ENCODE assay signal across 1 cellular context in the genomic region with DNA sequence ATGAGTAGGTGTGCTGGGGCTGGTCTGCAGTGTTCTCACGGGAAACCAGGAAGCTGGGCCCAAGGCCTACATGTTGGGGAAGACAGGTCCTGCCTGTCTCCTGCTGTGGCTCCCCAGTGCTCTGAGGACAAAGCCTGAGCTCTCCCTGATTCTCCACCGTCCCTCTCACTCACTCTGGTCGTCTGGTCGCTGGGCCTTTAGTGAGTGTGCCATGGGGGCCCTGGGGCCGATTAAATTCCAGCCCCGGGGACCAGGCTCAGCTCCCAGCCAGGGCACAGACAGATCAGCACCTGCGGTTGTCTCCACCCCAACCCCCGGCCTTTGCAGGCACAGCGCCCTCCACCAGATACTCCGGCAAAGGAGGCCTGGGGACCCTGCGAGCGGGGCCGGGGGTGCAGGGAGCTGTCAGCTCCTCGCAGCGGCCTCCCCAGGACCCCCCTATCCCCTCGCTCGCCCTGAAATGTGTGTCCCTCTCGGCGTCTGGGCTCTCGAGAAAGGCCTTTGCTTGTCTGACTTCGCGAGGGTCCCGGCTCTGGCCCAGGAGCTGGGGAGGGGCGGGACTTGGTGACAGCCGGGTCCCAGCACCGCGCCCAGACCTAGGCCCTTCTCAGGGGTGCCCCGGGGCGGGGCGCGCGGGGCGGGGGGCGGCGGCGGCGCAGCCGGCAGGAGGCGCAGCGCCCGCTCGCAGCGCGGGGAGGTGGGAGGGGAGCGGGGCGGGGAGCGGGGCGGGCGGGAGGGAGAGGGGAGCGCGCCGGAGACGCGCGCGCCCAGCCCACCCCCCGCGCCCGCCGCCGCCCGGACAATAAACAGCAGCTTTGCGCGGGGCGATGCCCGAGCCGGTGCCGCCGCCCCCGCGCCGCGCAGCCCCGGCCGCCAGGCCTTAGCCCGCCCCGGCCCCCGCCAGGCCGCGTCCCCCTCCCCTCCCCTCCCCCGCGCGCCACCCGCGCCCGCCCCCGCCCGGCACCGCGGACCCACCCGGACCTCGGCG.
TF ChIP-seq lines count a peak whose summit lies in the region.

A gene with protein sequence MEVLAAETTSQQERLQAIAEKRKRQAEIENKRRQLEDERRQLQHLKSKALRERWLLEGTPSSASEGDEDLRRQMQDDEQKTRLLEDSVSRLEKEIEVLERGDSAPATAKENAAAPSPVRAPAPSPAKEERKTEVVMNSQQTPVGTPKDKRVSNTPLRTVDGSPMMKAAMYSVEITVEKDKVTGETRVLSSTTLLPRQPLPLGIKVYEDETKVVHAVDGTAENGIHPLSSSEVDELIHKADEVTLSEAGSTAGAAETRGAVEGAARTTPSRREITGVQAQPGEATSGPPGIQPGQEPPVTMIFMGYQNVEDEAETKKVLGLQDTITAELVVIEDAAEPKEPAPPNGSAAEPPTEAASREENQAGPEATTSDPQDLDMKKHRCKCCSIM (plus strand): TSS at position 782 of the 988 bp plus-strand sequence. CDS start 212 bp downstream, outside the sequence.

TF ChIP-seq in IMR-90, 13 proteins besides CTCF, POLR2A, EP300 and RAD21:
- TF ChIP-seq BHLHE40 (IDR thresholded peaks at IDR 0.05; ENCODE audit: low read depth, low read length) (no peak), MAZ (IDR thresholded peaks at IDR 0.05; ENCODE audit: borderline replicate concordance, low read depth, low read length) (no peak), NFE2L2 (IDR thresholded peaks at IDR 0.05; ENCODE audit: low read depth, low read length) (no peak)
